ENCODE assay signal across 8 cellular contexts in genomic region chr15:68783226-68784054, GRCh38. TPM values are rescaled to one million over a fixed set of nuclear protein-coding genes. Genes with fewer than 3 reads are reported as not detected.
DNase-seq lines count a peak whose midpoint lies in the region; ATAC-seq and TF ChIP-seq lines count a peak whose summit lies in the region.

No MANE protein-coding gene starts in this region.

- peak; percentile 79 for TF ChIP-seq CTCF in GM12875 (IDR thresholded peaks at IDR 0.05; ENCODE audit: borderline replicate concordance, insufficient read depth, low read depth, low read length)

- DNase-seq in SK-N-DZ (ENCODE audit: low spot score) = peak; percentile 28
- peak in 1 of 3 donors; percentile 76 for DNase-seq in right cardiac atrium
- peak; percentile 26 to 46 for DNase-seq in stimulated activated CD4-positive, alpha-beta T cell treated with anti-CD3 and anti-CD28 coated beads, Interleukin-4, amount 100 ng/mL, for 48 hours (ENCODE audit: low read depth in 2 of 2)
- DNase-seq in KG1 (lab: John Stamatoyannopoulos, UW) = no peak
- no peak for DNase-seq in GF-D8 (lab: John Stamatoyannopoulos, UW)

- H3K4me1 ChIP-seq in right cardiac atrium (ENCODE audit: control insufficient read depth, insufficient read depth, low read length) = no peaks in the 10 kb centered on the region

- no peak overlapping the region for H3K27ac ChIP-seq in right cardiac atrium (ENCODE audit: low read length)

- no peak overlapping the region for H3K4me3 ChIP-seq in GM12875 (ENCODE audit: low read depth, low read length)
- no peak overlapping the region for H3K4me3 ChIP-seq in right cardiac atrium (ENCODE audit: low read length)

- no peaks in the 10 kb centered on the region for H3K9me3 Mint-ChIP-seq in activated naive CD4-positive, alpha-beta T cell treated with anti-CD3 and anti-CD28 coated beads, Interleukin-2, amount 50 U/mL, for 24 hours

- ATAC-seq in right cardiac atrium (peak; percentile 12 to 16), GM18511 (IDR thresholded peaks at IDR 0.05; ENCODE audit: unreplicated experiment) (no peak)

- peak overlapping the region; percentile 69 for H3K27ac Mint-ChIP-seq in activated naive CD4-positive, alpha-beta T cell treated with anti-CD3 and anti-CD28 coated beads, Interleukin-2, amount 50 U/mL, for 24 hours

- H3K27me3 ChIP-seq in right cardiac atrium (ENCODE audit: control insufficient read depth, insufficient read depth) = no peaks in the 10 kb centered on the region

- 83% methylated on average over 9 of the region's 9 CpGs for WGBS in right cardiac atrium

- H3K4me3 Mint-ChIP-seq in activated naive CD4-positive, alpha-beta T cell treated with anti-CD3 and anti-CD28 coated beads, Interleukin-2, amount 50 U/mL, for 24 hours = peak overlapping the region; percentile 40

- H3K4me1 Mint-ChIP-seq in activated naive CD4-positive, alpha-beta T cell treated with anti-CD3 and anti-CD28 coated beads, Interleukin-2, amount 50 U/mL, for 24 hours = peaks cover 32% of the 10 kb centered on the region

- H3K36me3 Mint-ChIP-seq in activated naive CD4-positive, alpha-beta T cell treated with anti-CD3 and anti-CD28 coated beads, Interleukin-2, amount 50 U/mL, for 24 hours = peaks cover 10% of the 10 kb centered on the region

- intact Hi-C loops in right cardiac atrium (cut with DNase I) = loop anchor here in 2 of 4 donors (5.0 to 10.0 kb wide), 2 partner anchors 34 to 91 kb away; no protein-coding TSS in a partner anchor

- no peaks in the 10 kb centered on the region for H3K27me3 Mint-ChIP-seq in activated naive CD4-positive, alpha-beta T cell treated with anti-CD3 and anti-CD28 coated beads, Interleukin-2, amount 50 U/mL, for 24 hours

- no peaks in the 10 kb centered on the region for H3K9me3 ChIP-seq in right cardiac atrium (ENCODE audit: control insufficient read depth, low read length)

RNA-seq across cellular contexts. Expression of gene ANP32A, which starts 37.3 kb away (rescaled TPM):
- polyA plus RNA-seq in SK-N-DZ (2014; cell fraction: cytosol; rRNA removed) = 160 and 194 TPM in 2 replicates
- polyA plus RNA-seq in SK-N-DZ (2014; cell fraction: nucleus; rRNA removed) = 68.4 and 81.7 TPM in 2 replicates
- 100 to 1,000 TPM; 104 to 145 (median 122) TPM for total RNA-seq in right cardiac atrium
- polyA plus RNA-seq in right cardiac atrium = 103 TPM

Comparison
In these comparisons a context has a peak if more than half of its experiments do, and no peak if none do; other contexts are left out.
1. DNase-seq: peak in SK-N-DZ (single experiment) and stimulated activated CD4-positive, alpha-beta T cell treated with anti-CD3 and anti-CD28 coated beads, Interleukin-4, amount 100 ng/mL, for 48 hours (2 of 2); none in KG1 (single experiment) and GF-D8 (single experiment).